9 cellular contexts compared by ENCODE assay signal in genomic region chr16:85952197-85952596, GRCh38. TPM values are rescaled to one million over a fixed set of nuclear protein-coding genes. Genes with fewer than 3 reads are reported as not detected.
"Had no signal": no experiment of that assay in that cellular context is flagged by ENCODE, and none has a peak within 500 bp of the region (broad histone marks: within the 10 kb centered on the region; RNA-seq: fewer than 3 reads in every experiment).

No MANE protein-coding gene starts in this region.

- H3K4me1 ChIP-seq: HAP-1 had no signal

- DNase-seq: GM23248, GOT3, H7, HFFc6, IMR-90 had no signal

- H2AFZ ChIP-seq: GM23248 had no signal

- H3K9me3 ChIP-seq: HAP-1 had no signal

- H3K9ac ChIP-seq: GM23248, KMS-11 had no signal

- H3K4me3 ChIP-seq: GM23248, HAP-1, K562 had no signal

- H3K36me3 ChIP-seq: HAP-1 had no signal

- H3K9me3 Mint-ChIP-seq: HFFc6 had no signal

- H3K4me2 ChIP-seq: KMS-11 had no signal

- H3K4me3 Mint-ChIP-seq: HFFc6 had no signal

- H3K27ac Mint-ChIP-seq: HFFc6 had no signal

- H3K27ac ChIP-seq: GM23248, HL-60, KMS-11 had no signal

RNA-seq across cellular contexts. Expression of gene IRF8, which starts 53.2 kb away (rescaled TPM):
- total RNA-seq: GM23248, HFFc6, IMR-90 had no signal
- polyA plus RNA-seq: IMR-90 had no signal
